In the genomic region with DNA sequence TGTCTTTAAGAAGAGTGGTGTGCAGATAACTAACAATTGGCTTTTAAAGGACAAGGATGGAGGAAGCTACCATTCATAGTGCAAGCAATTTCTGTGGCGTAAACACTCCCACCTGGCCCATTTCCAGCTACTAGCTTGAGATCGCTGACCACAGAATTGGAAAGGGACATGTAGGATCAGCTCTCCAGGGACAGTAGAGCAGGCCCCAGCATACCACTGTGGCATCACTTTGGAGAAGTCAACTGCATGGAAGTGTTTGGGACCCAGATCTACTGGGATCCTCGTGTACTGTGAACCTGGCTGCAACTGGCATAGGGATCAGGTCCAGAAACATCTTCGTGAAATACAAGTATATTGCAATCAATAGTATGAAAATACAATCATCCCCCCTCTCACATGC, we compare ENCODE assay signal across 21 cellular contexts.
DNase-seq lines count a peak whose midpoint lies in the region; FAIRE-seq and TF ChIP-seq lines count a peak whose summit lies in the region.
"Had no signal": no experiment of that assay in that cellular context is flagged by ENCODE, and none has a peak within 500 bp of the region (broad histone marks: within the 10 kb centered on the region; RNA-seq: fewer than 3 reads in every experiment).

No MANE protein-coding gene starts in this region.

- no peak overlapping the region for H3K23ac ChIP-seq in neuronal stem cell (ENCODE audit: low read depth, low read length, poor library complexity)

- H4K91ac ChIP-seq in neuronal stem cell (ENCODE audit: low read depth, low read length, poor library complexity) = no peak overlapping the region

- H3K4me3 ChIP-seq in fibroblast of lung (replicated peaks in 1 of 4; ENCODE audit: control extremely low read depth in 1 of 4, insufficient read depth in 1 of 4, low read depth in 3 of 4, low read length in 4 of 4) (no peak overlapping the region), neuronal stem cell (ENCODE audit: low read length in 2 of 2) (no peak overlapping the region)
- H3K4me3 ChIP-seq: PC-9, sigmoid colon, suprapubic skin had no signal

- DNase-seq in EH (ENCODE audit: low read depth) = peak; percentile 70
- peak; percentile 30 for DNase-seq in NCI-H748 treated with DMSO at 0.1 percent for 48 hours (lab: John Stamatoyannopoulos, UW)
- DNase-seq in fibroblast of lung (ENCODE audit: low read depth in 2 of 2) = peak in 1 of 2 donors; percentile 49
- no peak for DNase-seq in neuronal stem cell (ENCODE audit: low spot score)
- no peak for DNase-seq in RPMI8226
- no peak for DNase-seq in NCI-H510A treated with DMSO at 0.1 percent for 48 hours (lab: John Stamatoyannopoulos, UW)
- DNase-seq in NCI-H446 treated with DMSO at 0.1 percent for 48 hours (lab: John Stamatoyannopoulos, UW) = no peak
- DNase-seq in GM12891 (ENCODE audit: insufficient read length, low spot score) = no peak
- DNase-seq: activated effector memory CD4-positive, alpha-beta T cell treated with Interleukin-2 at 50 U/mL for 16 hours; anterior cingulate cortex; glutamatergic neuron; mesendoderm; NCI-H146; NCI-H524; PC-9; sigmoid colon; stimulated activated CD4-positive, alpha-beta T cell treated with anti-CD3 and anti-CD28 coated beads, Interleukin-2, amount 100 ng/mL, for 48 hours had no signal

- no CpG with 5 or more reads among the region's 4 CpGs for WGBS in neuronal stem cell (ENCODE audit: extremely low coverage in 2 of 2, insufficient read length in 2 of 2, insufficient replicate concordance in 1 of 2), 2 donors

- H4K20me1 ChIP-seq in fibroblast of lung (ENCODE audit: control insufficient read depth, extremely low read depth, insufficient read depth, low read length) = no peaks in the 10 kb centered on the region

- H3K9ac ChIP-seq in fibroblast of lung (ENCODE audit: insufficient read depth, low read length) (no peak overlapping the region), neuronal stem cell (ENCODE audit: low read depth, low read length, poor library complexity) (no peak overlapping the region)

- H2AFZ ChIP-seq in fibroblast of lung (ENCODE audit: low read length) (no peak overlapping the region), neuronal stem cell (ENCODE audit: low read length) (no peak overlapping the region)
- H2AFZ ChIP-seq: PC-9 had no signal

- H3K18ac ChIP-seq in neuronal stem cell (ENCODE audit: low read length) = peak overlapping the region; percentile 42

- peaks cover 4% of the 10 kb centered on the region for H3K4me1 ChIP-seq in fibroblast of lung (ENCODE audit: control insufficient read depth, extremely low read depth, insufficient read depth, low read length)
- no peaks in the 10 kb centered on the region for H3K4me1 ChIP-seq in neuronal stem cell (ENCODE audit: control insufficient read depth in 2 of 2, insufficient read depth in 1 of 2, low read depth in 1 of 2, low read length in 2 of 2)
- H3K4me1 ChIP-seq: suprapubic skin had no signal

- H3K27ac ChIP-seq in fibroblast of lung (ENCODE audit: insufficient read depth, low read length) (peak overlapping the region; percentile 73), neuronal stem cell (replicated peaks; ENCODE audit: low read length) (no peak overlapping the region)
- H3K27ac ChIP-seq: epithelial cell of prostate, neutrophil, PC-9, sigmoid colon, suprapubic skin had no signal

- H3K9me3 ChIP-seq in fibroblast of lung (ENCODE audit: control insufficient read depth, insufficient read depth, low read depth, low read length) = no peaks in the 10 kb centered on the region
- peaks cover 0 to 3% of the 10 kb centered on the region in 2 donors for H3K9me3 ChIP-seq in neuronal stem cell (replicated peaks in 1 of 2; ENCODE audit: control insufficient read depth in 2 of 2, insufficient read depth in 1 of 2, low read depth in 1 of 2, low read length in 2 of 2)
- H3K9me3 ChIP-seq: neutrophil, sigmoid colon, suprapubic skin had no signal

- no peaks in the 10 kb centered on the region for H3K79me1 ChIP-seq in neuronal stem cell (ENCODE audit: low read depth, low read length)

- no peak for TF ChIP-seq POLR2A in GM12891 (IDR thresholded peaks at IDR 0.05; ENCODE audit: low read depth, low read length)

- H2BK15ac ChIP-seq in neuronal stem cell (ENCODE audit: low read length) = no peak overlapping the region

- H3K4me2 ChIP-seq in fibroblast of lung (ENCODE audit: extremely low read depth, insufficient read depth, low read length) (peak overlapping the region; percentile 55), neuronal stem cell (ENCODE audit: insufficient read depth, low read length, poor library complexity, severe bottlenecking) (no peak overlapping the region)
- H3K4me2 ChIP-seq: PC-9 had no signal

- H2BK12ac ChIP-seq in neuronal stem cell (ENCODE audit: low read length) = no peak overlapping the region

- no peak overlapping the region for H2BK5ac ChIP-seq in neuronal stem cell (ENCODE audit: low read length)

- H3K14ac ChIP-seq in neuronal stem cell (ENCODE audit: low read length) = no peak overlapping the region

- H3K27me3 ChIP-seq in fibroblast of lung (ENCODE audit: control insufficient read depth, insufficient read depth, low read length) (no peaks in the 10 kb centered on the region), neuronal stem cell (ENCODE audit: control insufficient read depth in 3 of 3, insufficient read depth in 3 of 3, low read depth in 1 of 3, low read length in 3 of 3) (no peaks in the 10 kb centered on the region)
- H3K27me3 ChIP-seq: neutrophil, sigmoid colon, suprapubic skin had no signal

- no peak overlapping the region for H4K8ac ChIP-seq in neuronal stem cell (ENCODE audit: low read depth, low read length)

- no peaks in the 10 kb centered on the region for H3K79me2 ChIP-seq in fibroblast of lung (ENCODE audit: control insufficient read depth, insufficient read depth, low read length)

- TF ChIP-seq CTCF in fibroblast of lung (conservative IDR thresholded peaks at IDR 0.05 in 1 of 2, IDR thresholded peaks at IDR 0.05 in 1 of 2; ENCODE audit: low read depth in 1 of 2, low read length in 2 of 2) = no peak

- H2BK120ac ChIP-seq in neuronal stem cell (ENCODE audit: low read depth, low read length) = no peak overlapping the region

- no peak overlapping the region for H3K4ac ChIP-seq in neuronal stem cell (ENCODE audit: low read length)

- H3K36me3 ChIP-seq in fibroblast of lung (ENCODE audit: control insufficient read depth, insufficient read depth, low read length) (no peaks in the 10 kb centered on the region), neuronal stem cell (replicated peaks in 1 of 2; ENCODE audit: control insufficient read depth in 2 of 2, insufficient read depth in 2 of 2, low read length in 2 of 2) (no peaks in the 10 kb centered on the region)
- H3K36me3 ChIP-seq: neutrophil, sigmoid colon, suprapubic skin had no signal

- FAIRE-seq in GM12891 (lab: Jason Lieb, UNC) = no peak
- FAIRE-seq: D721Med had no signal

- H2AK5ac ChIP-seq in neuronal stem cell (ENCODE audit: low read depth, low read length) = no peak overlapping the region

TF ChIP-seq in GM12891, 5 proteins besides CTCF, POLR2A, EP300 and RAD21:
- TF ChIP-seq TAF1 (IDR thresholded peaks at IDR 0.05; ENCODE audit: low read depth, low read length) = no peak
- TF ChIP-seq POU2F2 (IDR thresholded peaks at IDR 0.05; ENCODE audit: low read depth, low read length) = no peak
- no peak for TF ChIP-seq POLR2AphosphoS5 (IDR thresholded peaks at IDR 0.05; ENCODE audit: low read depth, low read length)
- TF ChIP-seq PAX5 (IDR thresholded peaks at IDR 0.05; ENCODE audit: insufficient read depth, low read length, severe bottlenecking) = no peak
- TF ChIP-seq SPI1 (IDR thresholded peaks at IDR 0.05; ENCODE audit: low read depth, low read length) = no peak

Comparison
In these comparisons a context has a peak if more than half of its experiments do, and no peak if none do; other contexts are left out.
1. DNase-seq: peak in EH (single experiment) and NCI-H748 treated with DMSO at 0.1 percent for 48 hours (single experiment); none in neuronal stem cell (single experiment), RPMI8226 (single experiment), NCI-H510A treated with DMSO at 0.1 percent for 48 hours (single experiment), NCI-H446 treated with DMSO at 0.1 percent for 48 hours (single experiment) and GM12891 (single experiment).